1 cellular context compared by ENCODE assay signal in the genomic region with DNA sequence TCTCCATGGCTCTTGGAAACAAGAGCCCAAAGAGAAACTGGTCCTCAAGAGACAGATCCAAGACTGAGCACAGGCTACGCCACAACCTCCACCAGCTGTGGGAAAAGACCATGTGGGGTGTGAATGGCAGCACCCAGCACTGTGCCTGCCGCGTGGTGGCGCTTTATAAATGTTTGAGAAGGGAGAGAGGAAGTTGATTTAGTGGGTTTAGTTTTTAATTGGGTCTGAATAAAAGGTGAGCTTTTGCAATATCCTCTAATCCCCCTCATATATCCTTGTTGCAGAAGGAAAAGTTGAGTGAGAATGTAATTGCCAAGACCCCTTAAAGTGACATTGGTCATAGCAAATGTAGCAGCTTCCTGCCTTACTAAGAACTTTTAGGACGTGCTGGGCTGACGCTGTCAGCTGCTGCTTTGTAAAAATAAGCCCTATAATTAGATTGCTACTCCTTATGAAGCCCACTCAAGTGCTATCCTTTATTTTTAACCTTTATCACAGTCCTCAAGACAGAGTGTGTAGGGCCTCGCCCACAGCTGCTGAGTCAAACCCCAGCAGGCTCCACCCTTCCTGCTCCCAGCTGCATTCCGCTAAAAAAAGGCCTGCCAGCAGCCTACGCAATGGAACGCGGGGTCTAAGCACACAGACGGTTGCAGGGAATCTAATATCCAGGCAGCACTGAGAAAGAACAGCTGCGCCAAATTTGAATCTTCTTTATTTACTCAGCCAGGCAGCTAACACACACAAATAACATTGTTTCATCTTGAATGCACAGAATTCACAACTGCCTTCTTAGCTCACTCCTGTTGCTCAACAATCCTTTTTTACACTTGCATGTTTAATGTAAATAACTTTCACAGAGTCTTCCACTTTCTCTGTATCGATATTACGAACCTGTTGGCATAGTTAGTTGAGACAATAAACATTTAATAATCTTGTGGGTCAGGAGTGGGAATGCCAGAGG.
TF ChIP-seq lines count a peak whose summit lies in the region.

No MANE protein-coding gene starts in this region.

TF ChIP-seq in K562, 482 proteins besides CTCF, POLR2A, EP300 and RAD21 (continued from another document and continues in another):
- TF ChIP-seq, protein P1, sequence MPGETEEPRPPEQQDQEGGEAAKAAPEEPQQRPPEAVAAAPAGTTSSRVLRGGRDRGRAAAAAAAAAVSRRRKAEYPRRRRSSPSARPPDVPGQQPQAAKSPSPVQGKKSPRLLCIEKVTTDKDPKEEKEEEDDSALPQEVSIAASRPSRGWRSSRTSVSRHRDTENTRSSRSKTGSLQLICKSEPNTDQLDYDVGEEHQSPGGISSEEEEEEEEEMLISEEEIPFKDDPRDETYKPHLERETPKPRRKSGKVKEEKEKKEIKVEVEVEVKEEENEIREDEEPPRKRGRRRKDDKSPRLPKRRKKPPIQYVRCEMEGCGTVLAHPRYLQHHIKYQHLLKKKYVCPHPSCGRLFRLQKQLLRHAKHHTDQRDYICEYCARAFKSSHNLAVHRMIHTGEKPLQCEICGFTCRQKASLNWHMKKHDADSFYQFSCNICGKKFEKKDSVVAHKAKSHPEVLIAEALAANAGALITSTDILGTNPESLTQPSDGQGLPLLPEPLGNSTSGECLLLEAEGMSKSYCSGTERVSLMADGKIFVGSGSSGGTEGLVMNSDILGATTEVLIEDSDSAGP (CRISPR knock-in tag; IDR thresholded peaks at IDR 0.05), result no peak
- peak; percentile 83 for TF ChIP-seq TEAD4 (IDR thresholded peaks at IDR 0.05; ENCODE audit: low read length)
- TF ChIP-seq TEAD4 (CRISPR knock-in tag; IDR thresholded peaks at IDR 0.05; ENCODE audit: borderline replicate concordance), result no peak
- TF ChIP-seq, protein P2, sequence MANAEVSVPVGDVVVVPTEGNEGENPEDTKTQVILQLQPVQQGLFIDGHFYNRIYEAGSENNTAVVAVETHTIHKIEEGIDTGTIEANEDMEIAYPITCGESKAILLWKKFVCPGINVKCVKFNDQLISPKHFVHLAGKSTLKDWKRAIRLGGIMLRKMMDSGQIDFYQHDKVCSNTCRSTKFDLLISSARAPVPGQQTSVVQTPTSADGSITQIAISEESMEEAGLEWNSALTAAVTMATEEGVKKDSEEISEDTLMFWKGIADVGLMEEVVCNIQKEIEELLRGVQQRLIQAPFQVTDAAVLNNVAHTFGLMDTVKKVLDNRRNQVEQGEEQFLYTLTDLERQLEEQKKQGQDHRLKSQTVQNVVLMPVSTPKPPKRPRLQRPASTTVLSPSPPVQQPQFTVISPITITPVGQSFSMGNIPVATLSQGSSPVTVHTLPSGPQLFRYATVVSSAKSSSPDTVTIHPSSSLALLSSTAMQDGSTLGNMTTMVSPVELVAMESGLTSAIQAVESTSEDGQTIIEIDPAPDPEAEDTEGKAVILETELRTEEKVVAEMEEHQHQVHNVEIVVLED (CRISPR knock-in tag; IDR thresholded peaks at IDR 0.05), result no peak
- TF ChIP-seq, protein P3, sequence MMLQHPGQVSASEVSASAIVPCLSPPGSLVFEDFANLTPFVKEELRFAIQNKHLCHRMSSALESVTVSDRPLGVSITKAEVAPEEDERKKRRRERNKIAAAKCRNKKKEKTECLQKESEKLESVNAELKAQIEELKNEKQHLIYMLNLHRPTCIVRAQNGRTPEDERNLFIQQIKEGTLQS (IDR thresholded peaks at IDR 0.05), result peak; percentile 71
- TF ChIP-seq, protein P3 (CRISPR knock-in tag; conservative IDR thresholded peaks at IDR 0.05), result 0 out of 2 replicates have a peak, but pooled peaks have one; percentile 27
- no peak for TF ChIP-seq ZNF165 (CRISPR knock-in tag; IDR thresholded peaks at IDR 0.05; ENCODE audit: borderline replicate concordance)
- TF ChIP-seq, protein P4, sequence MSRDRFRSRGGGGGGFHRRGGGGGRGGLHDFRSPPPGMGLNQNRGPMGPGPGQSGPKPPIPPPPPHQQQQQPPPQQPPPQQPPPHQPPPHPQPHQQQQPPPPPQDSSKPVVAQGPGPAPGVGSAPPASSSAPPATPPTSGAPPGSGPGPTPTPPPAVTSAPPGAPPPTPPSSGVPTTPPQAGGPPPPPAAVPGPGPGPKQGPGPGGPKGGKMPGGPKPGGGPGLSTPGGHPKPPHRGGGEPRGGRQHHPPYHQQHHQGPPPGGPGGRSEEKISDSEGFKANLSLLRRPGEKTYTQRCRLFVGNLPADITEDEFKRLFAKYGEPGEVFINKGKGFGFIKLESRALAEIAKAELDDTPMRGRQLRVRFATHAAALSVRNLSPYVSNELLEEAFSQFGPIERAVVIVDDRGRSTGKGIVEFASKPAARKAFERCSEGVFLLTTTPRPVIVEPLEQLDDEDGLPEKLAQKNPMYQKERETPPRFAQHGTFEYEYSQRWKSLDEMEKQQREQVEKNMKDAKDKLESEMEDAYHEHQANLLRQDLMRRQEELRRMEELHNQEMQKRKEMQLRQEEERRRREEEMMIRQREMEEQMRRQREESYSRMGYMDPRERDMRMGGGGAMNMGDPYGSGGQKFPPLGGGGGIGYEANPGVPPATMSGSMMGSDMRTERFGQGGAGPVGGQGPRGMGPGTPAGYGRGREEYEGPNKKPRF (IDR thresholded peaks at IDR 0.05; ENCODE audit: low read depth, low read length), result no peak
- TF ChIP-seq TOE1 (IDR thresholded peaks at IDR 0.05; ENCODE audit: borderline replicate concordance), result no peak
- TF ChIP-seq TOE1 (CRISPR knock-in tag; IDR thresholded peaks at IDR 0.05; ENCODE audit: borderline replicate concordance, low read depth), result no peak
- no peak for TF ChIP-seq ZNF586 (CRISPR knock-in tag; conservative IDR thresholded peaks at IDR 0.05)
- no peak for TF ChIP-seq NCOA6 (IDR thresholded peaks at IDR 0.05)
- TF ChIP-seq HNRNPH1 (optimal IDR thresholded peaks at IDR 0.05; ENCODE audit: low read depth, low read length), result no peak
- no peak for TF ChIP-seq NR2F6 (CRISPR knock-in tag; IDR thresholded peaks at IDR 0.05)
- no peak for TF ChIP-seq IRF2 (CRISPR knock-in tag; IDR thresholded peaks at IDR 0.05)
- TF ChIP-seq BHLHE40 (IDR thresholded peaks at IDR 0.05; ENCODE audit: low read length), result no peak; the same call in none of the 2 replicates
- TF ChIP-seq PRMT5 (CRISPR knock-in tag; IDR thresholded peaks at IDR 0.05), result no peak
- TF ChIP-seq ZNF316 (IDR thresholded peaks at IDR 0.05), result peak; percentile 49
- no peak for TF ChIP-seq RBBP5 (IDR thresholded peaks at IDR 0.05; ENCODE audit: borderline replicate concordance, insufficient read depth, low read length, poor library complexity, severe bottlenecking)
- TF ChIP-seq MAFF (IDR thresholded peaks at IDR 0.05; ENCODE audit: low read length), result peak; percentile 29; the same call in 1 of the 2 replicates
- TF ChIP-seq, protein P5, sequence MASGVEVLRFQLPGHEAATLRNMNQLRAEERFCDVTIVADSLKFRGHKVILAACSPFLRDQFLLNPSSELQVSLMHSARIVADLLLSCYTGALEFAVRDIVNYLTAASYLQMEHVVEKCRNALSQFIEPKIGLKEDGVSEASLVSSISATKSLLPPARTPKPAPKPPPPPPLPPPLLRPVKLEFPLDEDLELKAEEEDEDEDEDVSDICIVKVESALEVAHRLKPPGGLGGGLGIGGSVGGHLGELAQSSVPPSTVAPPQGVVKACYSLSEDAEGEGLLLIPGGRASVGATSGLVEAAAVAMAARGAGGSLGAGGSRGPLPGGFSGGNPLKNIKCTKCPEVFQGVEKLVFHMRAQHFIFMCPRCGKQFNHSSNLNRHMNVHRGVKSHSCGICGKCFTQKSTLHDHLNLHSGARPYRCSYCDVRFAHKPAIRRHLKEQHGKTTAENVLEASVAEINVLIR (CRISPR knock-in tag; IDR thresholded peaks at IDR 0.05), result peak; percentile 23
- TF ChIP-seq HSF4 (CRISPR knock-in tag; IDR thresholded peaks at IDR 0.05; ENCODE audit: borderline replicate concordance), result 0 out of 2 replicates have a peak, but pooled peaks have one; percentile 25
- peak in 1 of 3 experiments; percentile 71 for TF ChIP-seq YY1 (IDR thresholded peaks at IDR 0.05; ENCODE audit: borderline replicate concordance in 1 of 3, control insufficient read depth in 1 of 3, extremely low read depth in 1 of 3, insufficient read depth in 3 of 3, insufficient read length in 1 of 3, insufficient replicate concordance in 2 of 3, low read depth in 1 of 3, low read length in 2 of 3)
- no peak for TF ChIP-seq ZNF253 (CRISPR knock-in tag; conservative IDR thresholded peaks at IDR 0.05)
- no peak for TF ChIP-seq SRSF7 (optimal IDR thresholded peaks at IDR 0.05; ENCODE audit: low read depth, low read length)
- no peak for TF ChIP-seq HDAC6 (IDR thresholded peaks at IDR 0.05; ENCODE audit: low read depth, low read length)
- TF ChIP-seq, protein P6, sequence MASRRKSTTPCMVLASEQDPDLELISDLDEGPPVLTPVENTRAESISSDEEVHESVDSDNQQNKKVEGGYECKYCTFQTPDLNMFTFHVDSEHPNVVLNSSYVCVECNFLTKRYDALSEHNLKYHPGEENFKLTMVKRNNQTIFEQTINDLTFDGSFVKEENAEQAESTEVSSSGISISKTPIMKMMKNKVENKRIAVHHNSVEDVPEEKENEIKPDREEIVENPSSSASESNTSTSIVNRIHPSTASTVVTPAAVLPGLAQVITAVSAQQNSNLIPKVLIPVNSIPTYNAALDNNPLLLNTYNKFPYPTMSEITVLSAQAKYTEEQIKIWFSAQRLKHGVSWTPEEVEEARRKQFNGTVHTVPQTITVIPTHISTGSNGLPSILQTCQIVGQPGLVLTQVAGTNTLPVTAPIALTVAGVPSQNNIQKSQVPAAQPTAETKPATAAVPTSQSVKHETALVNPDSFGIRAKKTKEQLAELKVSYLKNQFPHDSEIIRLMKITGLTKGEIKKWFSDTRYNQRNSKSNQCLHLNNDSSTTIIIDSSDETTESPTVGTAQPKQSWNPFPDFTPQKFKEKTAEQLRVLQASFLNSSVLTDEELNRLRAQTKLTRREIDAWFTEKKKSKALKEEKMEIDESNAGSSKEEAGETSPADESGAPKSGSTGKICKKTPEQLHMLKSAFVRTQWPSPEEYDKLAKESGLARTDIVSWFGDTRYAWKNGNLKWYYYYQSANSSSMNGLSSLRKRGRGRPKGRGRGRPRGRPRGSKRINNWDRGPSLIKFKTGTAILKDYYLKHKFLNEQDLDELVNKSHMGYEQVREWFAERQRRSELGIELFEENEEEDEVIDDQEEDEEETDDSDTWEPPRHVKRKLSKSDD (conservative IDR thresholded peaks at IDR 0.05; ENCODE audit: low read length), result 0 out of 2 replicates have a peak, but pooled peaks have one; percentile 14
- TF ChIP-seq, protein P7, sequence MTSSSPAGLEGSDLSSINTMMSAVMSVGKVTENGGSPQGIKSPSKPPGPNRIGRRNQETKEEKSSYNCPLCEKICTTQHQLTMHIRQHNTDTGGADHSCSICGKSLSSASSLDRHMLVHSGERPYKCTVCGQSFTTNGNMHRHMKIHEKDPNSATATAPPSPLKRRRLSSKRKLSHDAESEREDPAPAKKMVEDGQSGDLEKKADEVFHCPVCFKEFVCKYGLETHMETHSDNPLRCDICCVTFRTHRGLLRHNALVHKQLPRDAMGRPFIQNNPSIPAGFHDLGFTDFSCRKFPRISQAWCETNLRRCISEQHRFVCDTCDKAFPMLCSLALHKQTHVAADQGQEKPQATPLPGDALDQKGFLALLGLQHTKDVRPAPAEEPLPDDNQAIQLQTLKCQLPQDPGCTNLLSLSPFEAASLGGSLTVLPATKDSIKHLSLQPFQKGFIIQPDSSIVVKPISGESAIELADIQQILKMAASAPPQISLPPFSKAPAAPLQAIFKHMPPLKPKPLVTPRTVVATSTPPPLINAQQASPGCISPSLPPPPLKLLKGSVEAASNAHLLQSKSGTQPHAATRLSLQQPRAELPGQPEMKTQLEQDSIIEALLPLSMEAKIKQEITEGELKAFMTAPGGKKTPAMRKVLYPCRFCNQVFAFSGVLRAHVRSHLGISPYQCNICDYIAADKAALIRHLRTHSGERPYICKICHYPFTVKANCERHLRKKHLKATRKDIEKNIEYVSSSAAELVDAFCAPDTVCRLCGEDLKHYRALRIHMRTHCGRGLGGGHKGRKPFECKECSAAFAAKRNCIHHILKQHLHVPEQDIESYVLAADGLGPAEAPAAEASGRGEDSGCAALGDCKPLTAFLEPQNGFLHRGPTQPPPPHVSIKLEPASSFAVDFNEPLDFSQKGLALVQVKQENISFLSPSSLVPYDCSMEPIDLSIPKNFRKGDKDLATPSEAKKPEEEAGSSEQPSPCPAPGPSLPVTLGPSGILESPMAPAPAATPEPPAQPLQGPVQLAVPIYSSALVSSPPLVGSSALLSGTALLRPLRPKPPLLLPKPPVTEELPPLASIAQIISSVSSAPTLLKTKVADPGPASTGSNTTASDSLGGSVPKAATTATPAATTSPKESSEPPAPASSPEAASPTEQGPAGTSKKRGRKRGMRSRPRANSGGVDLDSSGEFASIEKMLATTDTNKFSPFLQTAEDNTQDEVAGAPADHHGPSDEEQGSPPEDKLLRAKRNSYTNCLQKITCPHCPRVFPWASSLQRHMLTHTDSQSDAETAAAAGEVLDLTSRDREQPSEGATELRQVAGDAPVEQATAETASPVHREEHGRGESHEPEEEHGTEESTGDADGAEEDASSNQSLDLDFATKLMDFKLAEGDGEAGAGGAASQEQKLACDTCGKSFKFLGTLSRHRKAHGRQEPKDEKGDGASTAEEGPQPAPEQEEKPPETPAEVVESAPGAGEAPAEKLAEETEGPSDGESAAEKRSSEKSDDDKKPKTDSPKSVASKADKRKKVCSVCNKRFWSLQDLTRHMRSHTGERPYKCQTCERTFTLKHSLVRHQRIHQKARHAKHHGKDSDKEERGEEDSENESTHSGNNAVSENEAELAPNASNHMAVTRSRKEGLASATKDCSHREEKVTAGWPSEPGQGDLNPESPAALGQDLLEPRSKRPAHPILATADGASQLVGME (CRISPR knock-in tag; IDR thresholded peaks at IDR 0.05), result no peak
- peak; percentile 4 to 76; a peak in 2 of 4 replicates for TF ChIP-seq TBL1XR1 (IDR thresholded peaks at IDR 0.05; ENCODE audit: low read length in 2 of 2)
- TF ChIP-seq, protein P8, sequence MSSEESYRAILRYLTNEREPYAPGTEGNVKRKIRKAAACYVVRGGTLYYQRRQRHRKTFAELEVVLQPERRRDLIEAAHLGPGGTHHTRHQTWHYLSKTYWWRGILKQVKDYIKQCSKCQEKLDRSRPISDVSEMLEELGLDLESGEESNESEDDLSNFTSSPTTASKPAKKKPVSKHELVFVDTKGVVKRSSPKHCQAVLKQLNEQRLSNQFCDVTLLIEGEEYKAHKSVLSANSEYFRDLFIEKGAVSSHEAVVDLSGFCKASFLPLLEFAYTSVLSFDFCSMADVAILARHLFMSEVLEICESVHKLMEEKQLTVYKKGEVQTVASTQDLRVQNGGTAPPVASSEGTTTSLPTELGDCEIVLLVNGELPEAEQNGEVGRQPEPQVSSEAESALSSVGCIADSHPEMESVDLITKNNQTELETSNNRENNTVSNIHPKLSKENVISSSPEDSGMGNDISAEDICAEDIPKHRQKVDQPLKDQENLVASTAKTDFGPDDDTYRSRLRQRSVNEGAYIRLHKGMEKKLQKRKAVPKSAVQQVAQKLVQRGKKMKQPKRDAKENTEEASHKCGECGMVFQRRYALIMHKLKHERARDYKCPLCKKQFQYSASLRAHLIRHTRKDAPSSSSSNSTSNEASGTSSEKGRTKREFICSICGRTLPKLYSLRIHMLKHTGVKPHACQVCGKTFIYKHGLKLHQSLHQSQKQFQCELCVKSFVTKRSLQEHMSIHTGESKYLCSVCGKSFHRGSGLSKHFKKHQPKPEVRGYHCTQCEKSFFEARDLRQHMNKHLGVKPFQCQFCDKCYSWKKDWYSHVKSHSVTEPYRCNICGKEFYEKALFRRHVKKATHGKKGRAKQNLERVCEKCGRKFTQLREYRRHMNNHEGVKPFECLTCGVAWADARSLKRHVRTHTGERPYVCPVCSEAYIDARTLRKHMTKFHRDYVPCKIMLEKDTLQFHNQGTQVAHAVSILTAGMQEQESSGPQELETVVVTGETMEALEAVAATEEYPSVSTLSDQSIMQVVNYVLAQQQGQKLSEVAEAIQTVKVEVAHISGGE (CRISPR knock-in tag; IDR thresholded peaks at IDR 0.05), result peak in 1 of 3 experiments; percentile 61; a peak in 1 of 6 replicates
- peak in 1 of 2 experiments; percentile 37; a peak in 1 of 4 replicates for TF ChIP-seq HDAC1 (IDR thresholded peaks at IDR 0.05)
- 0 out of 4 replicates have a peak, but pooled peaks of 1 of the 2 experiments have one; percentile 10 for TF ChIP-seq KDM4B (IDR thresholded peaks at IDR 0.05; ENCODE audit: borderline replicate concordance in 2 of 2, low read depth in 1 of 2)
